In genomic region chr14:81301813-81302212, GRCh38 we compare ENCODE assay signal across 22 cellular contexts.
"Had no signal": no experiment of that assay in that cellular context is flagged by ENCODE, and none has a peak within 500 bp of the region (broad histone marks: within the 10 kb centered on the region; RNA-seq: fewer than 3 reads in every experiment).

No MANE protein-coding gene starts in this region.

- DNase-seq: activated CD4-positive, alpha-beta T cell treated with anti-CD3 and anti-CD28 coated beads for 1 hour; activated CD4-positive, alpha-beta T cell treated with anti-CD3 and anti-CD28 coated beads, Interleukin-2, amount 10 ng/mL, durations not matched to agents 7 days and 5 days; activated effector memory CD4-positive, alpha-beta T cell treated with Interleukin-2 at 50 U/mL for 16 hours; activated naive CD4-positive, alpha-beta T cell treated with Interleukin-2 at 50 U/mL for 16 hours; activated T-cell treated with anti-CD3 and anti-CD28 coated beads for 4 hours; anterior cingulate cortex; foreskin melanocyte; islet precursor cell; left ventricle myocardium inferior; naive B cell; ovary; stimulated activated CD4-positive, alpha-beta T cell treated with anti-CD3 and anti-CD28 coated beads, Interleukin-1b, Interleukin-23, amount 100 ng/mL, for 48 hours; stimulated activated CD4-positive, alpha-beta T cell treated with anti-CD3 and anti-CD28 coated beads, Interleukin-4, amount 100 ng/mL, for 4 hours; stimulated activated CD8-positive, alpha-beta memory T cell treated with anti-CD3 and anti-CD28 coated beads, Interleukin-4, amount 100 ng/mL, for 48 hours; stimulated activated naive CD8-positive, alpha-beta T cell treated with anti-CD3 and anti-CD28 coated beads, Interleukin-15, amount 100 ng/mL, for 72 hours; substantia nigra; T-helper 17 cell; T1000 had no signal

- H3K4me3 ChIP-seq: esophagus muscularis mucosa, left ventricle myocardium inferior, lung, ovary, smooth muscle cell had no signal

- H3K27ac ChIP-seq: esophagus muscularis mucosa, left ventricle myocardium inferior, ovary had no signal

- H3K4me2 ChIP-seq: smooth muscle cell had no signal

- H3K9me3 ChIP-seq: esophagus muscularis mucosa, left ventricle myocardium inferior, ovary had no signal

- ATAC-seq: sciatic nerve; stimulated activated naive CD8-positive, alpha-beta T cell treated with anti-CD3 and anti-CD28 coated beads, Interleukin-15, amount 100 ng/mL, for 72 hours; T-helper 17 cell had no signal

- H3K4me1 ChIP-seq: esophagus muscularis mucosa, left ventricle myocardium inferior had no signal

- H3K36me3 ChIP-seq: esophagus muscularis mucosa, left ventricle myocardium inferior, ovary had no signal

- H3K27me3 ChIP-seq: esophagus muscularis mucosa, ovary had no signal
